In genomic region chr5:124651663-124652513, GRCh38 we compare ENCODE assay signal across 8 cellular contexts.
DNase-seq lines count a peak whose midpoint lies in the region; ATAC-seq and TF ChIP-seq lines count a peak whose summit lies in the region.

No MANE protein-coding gene starts in this region.

- no peak overlapping the region for H2AFZ ChIP-seq in neural cell (ENCODE audit: low read depth, low read length)

- no peaks in the 10 kb centered on the region for H3K36me3 Mint-ChIP-seq in activated naive CD4-positive, alpha-beta T cell treated with anti-CD3 and anti-CD28 coated beads for 36 hours (ENCODE audit: low read depth)

- ATAC-seq in GM18519 (IDR thresholded peaks at IDR 0.05; ENCODE audit: low FRiP score, unreplicated experiment) (peak; percentile 21), HG03095 (IDR thresholded peaks at IDR 0.05; ENCODE audit: unreplicated experiment) (peak; percentile 27)

- intact Hi-C loops in activated naive CD4-positive, alpha-beta T cell treated with anti-CD3 and anti-CD28 coated beads for 36 hours (cut with micrococcal nuclease) = loop anchor here (5.0 kb wide), 1 partner anchor 95 kb away; the partner anchor contains the start of gene ZNF608

- DNase-seq in AG10803 (ENCODE audit: low read depth) (no peak), NCI-H460 (ENCODE audit: extremely low read depth, low read depth) (peak; percentile 61), glomerular visceral epithelial cell (ENCODE audit: extremely low spot score) (peak; percentile 87)
- no peak for DNase-seq in activated naive CD4-positive, alpha-beta T cell treated with anti-CD3 and anti-CD28 coated beads for 36 hours
- DNase-seq in effector CD8-positive, alpha-beta T cell (lab: John Stamatoyannopoulos, UW) = no peak

- peaks cover 50% of the 10 kb centered on the region for H3K79me2 ChIP-seq in neural cell (replicated peaks; ENCODE audit: insufficient read depth, low read length)

- H3K4me3 Mint-ChIP-seq in activated naive CD4-positive, alpha-beta T cell treated with anti-CD3 and anti-CD28 coated beads for 36 hours = peak overlapping the region; percentile 15

- H3F3A ChIP-seq in neural cell (ENCODE audit: insufficient read depth, low read length, poor library complexity, severe bottlenecking) = peaks cover 4% of the 10 kb centered on the region

- H3K27me3 Mint-ChIP-seq in activated naive CD4-positive, alpha-beta T cell treated with anti-CD3 and anti-CD28 coated beads for 36 hours (ENCODE audit: low read depth) = peaks cover 24% of the 10 kb centered on the region

- H3K27ac ChIP-seq in neural cell (ENCODE audit: low read length) = peak overlapping the region; percentile 85

- no peak overlapping the region for H3K27ac Mint-ChIP-seq in activated naive CD4-positive, alpha-beta T cell treated with anti-CD3 and anti-CD28 coated beads for 36 hours

- H3K4me2 ChIP-seq in neural cell (ENCODE audit: low read length) = peak overlapping the region; percentile 68

- TF ChIP-seq CTCF in AG10803 (conservative IDR thresholded peaks at IDR 0.05; ENCODE audit: low read length) (no peak), neural cell (IDR thresholded peaks at IDR 0.05; ENCODE audit: poor library complexity, severe bottlenecking) (peak; percentile 11)

- H3K4me1 Mint-ChIP-seq in activated naive CD4-positive, alpha-beta T cell treated with anti-CD3 and anti-CD28 coated beads for 36 hours (ENCODE audit: low read depth) = peaks cover 29% of the 10 kb centered on the region

- H4K20me1 ChIP-seq in neural cell (ENCODE audit: insufficient read depth) = no peaks in the 10 kb centered on the region

- H3K4me3 ChIP-seq in AG10803 (ENCODE audit: low read length) (peak overlapping the region; percentile 67), neural cell (ENCODE audit: low read length) (peak overlapping the region; percentile 73)

- CTCF ChIA-PET in activated naive CD4-positive, alpha-beta T cell treated with anti-CD3 and anti-CD28 coated beads for 36 hours (lab: Charles Lee) = no interaction called here

- no peak for TF ChIP-seq RAD21 in neural cell (conservative IDR thresholded peaks at IDR 0.05)

- H3K27me3 ChIP-seq in neural cell (ENCODE audit: insufficient read depth, low read depth, low read length) = no peaks in the 10 kb centered on the region

- H3K9me3 ChIP-seq in neural cell (ENCODE audit: low read length) = no peaks in the 10 kb centered on the region

- H3K36me3 ChIP-seq in neural cell (ENCODE audit: insufficient read depth, low read length) = no peaks in the 10 kb centered on the region

- H3K9me3 Mint-ChIP-seq in activated naive CD4-positive, alpha-beta T cell treated with anti-CD3 and anti-CD28 coated beads for 36 hours = no peaks in the 10 kb centered on the region

- TF ChIP-seq EP300 in neural cell (conservative IDR thresholded peaks at IDR 0.05; ENCODE audit: poor library complexity, severe bottlenecking) = no peak

- H3K9me2 ChIP-seq in neural cell (ENCODE audit: insufficient read depth, low read length) = no peaks in the 10 kb centered on the region

- peak overlapping the region; percentile 77 for H3K9ac ChIP-seq in neural cell (ENCODE audit: low read length)

TF ChIP-seq in neural cell, 6 proteins besides CTCF, POLR2A, EP300 and RAD21:
- TF ChIP-seq EZH2 (IDR thresholded peaks at IDR 0.05; ENCODE audit: borderline replicate concordance, insufficient read depth, low read length, poor library complexity, severe bottlenecking) = no peak
- peak; percentile 33 for TF ChIP-seq REST (IDR thresholded peaks at IDR 0.05; ENCODE audit: borderline replicate concordance)
- peak; percentile 48 for TF ChIP-seq TAF1 (IDR thresholded peaks at IDR 0.05; ENCODE audit: low read depth)
- peak; percentile 88 for TF ChIP-seq MXI1 (conservative IDR thresholded peaks at IDR 0.05; ENCODE audit: poor library complexity, severe bottlenecking)
- TF ChIP-seq SMC3 (conservative IDR thresholded peaks at IDR 0.05; ENCODE audit: poor library complexity) = no peak
- TF ChIP-seq POLR2AphosphoS5 (IDR thresholded peaks at IDR 0.05) = peak; percentile 79

Comparison
In these comparisons a context has a peak if more than half of its experiments do, and no peak if none do; other contexts are left out.
1. DNase-seq: peak in NCI-H460 (single experiment) and glomerular visceral epithelial cell (single experiment); none in AG10803 (single experiment), activated naive CD4-positive, alpha-beta T cell treated with anti-CD3 and anti-CD28 coated beads for 36 hours (single experiment) and effector CD8-positive, alpha-beta T cell (single experiment).